Comparison of ENCODE assay signal across 1 cellular context in the genomic region with DNA sequence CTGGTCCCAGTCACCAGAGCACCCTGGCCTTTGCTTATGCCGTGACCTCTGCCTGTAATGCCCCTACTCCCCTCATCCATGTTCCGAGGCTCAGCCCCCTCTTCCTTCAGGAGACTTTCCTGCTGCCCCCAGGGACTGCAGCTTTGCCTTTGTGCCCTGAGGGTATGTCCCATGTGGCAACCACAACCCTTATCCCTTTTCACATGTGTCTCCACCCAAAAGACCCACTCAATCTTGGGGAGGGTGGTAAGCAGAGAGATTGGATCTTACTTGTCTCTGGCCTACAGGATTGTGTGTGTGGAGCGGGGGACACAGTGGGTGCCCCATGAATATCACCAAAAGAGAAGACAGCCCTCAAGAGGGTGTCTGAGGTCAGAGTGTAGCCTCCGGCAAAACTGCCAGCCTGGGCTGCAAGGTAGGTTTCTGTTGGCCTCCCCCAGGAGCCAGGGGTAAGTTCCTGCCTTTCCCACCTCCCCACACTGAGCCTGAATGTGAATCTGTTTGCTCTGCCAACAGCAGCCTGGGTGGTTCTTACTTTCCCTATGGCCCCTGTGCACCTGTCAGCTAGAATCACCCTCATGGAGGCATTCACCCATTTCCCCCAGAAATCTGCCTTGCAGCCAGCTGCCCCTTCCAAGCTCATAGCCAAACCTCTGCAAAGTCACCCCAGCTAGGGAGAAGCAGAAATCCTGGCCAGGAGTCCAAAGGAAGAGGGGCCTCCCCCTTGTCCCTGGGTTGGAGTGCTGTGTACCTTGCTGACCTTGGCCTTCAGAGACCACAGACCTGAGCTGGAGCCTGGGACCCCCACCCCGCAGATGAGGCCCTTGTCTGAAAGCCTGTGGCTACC.
TF ChIP-seq lines count a peak whose summit lies in the region.

No MANE protein-coding gene starts in this region.

TF ChIP-seq in H1, 55 proteins besides CTCF, POLR2A, EP300 and RAD21:
- no peak for TF ChIP-seq BACH1 (IDR thresholded peaks at IDR 0.05; ENCODE audit: low read length)
- TF ChIP-seq, protein P1, sequence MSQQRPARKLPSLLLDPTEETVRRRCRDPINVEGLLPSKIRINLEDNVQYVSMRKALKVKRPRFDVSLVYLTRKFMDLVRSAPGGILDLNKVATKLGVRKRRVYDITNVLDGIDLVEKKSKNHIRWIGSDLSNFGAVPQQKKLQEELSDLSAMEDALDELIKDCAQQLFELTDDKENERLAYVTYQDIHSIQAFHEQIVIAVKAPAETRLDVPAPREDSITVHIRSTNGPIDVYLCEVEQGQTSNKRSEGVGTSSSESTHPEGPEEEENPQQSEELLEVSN (IDR thresholded peaks at IDR 0.05), result no peak
- peak; percentile 60; the same call in 1 of the 2 replicates for TF ChIP-seq SP1 (IDR thresholded peaks at IDR 0.05; ENCODE audit: low read depth, low read length)
- no peak for TF ChIP-seq JUND (IDR thresholded peaks at IDR 0.05; ENCODE audit: low read length)
- TF ChIP-seq CHD7 (IDR thresholded peaks at IDR 0.05; ENCODE audit: insufficient replicate concordance, low read length), result no peak
- no peak for TF ChIP-seq NRF1 (IDR thresholded peaks at IDR 0.05; ENCODE audit: low read depth, low read length)
